In the genomic region with DNA sequence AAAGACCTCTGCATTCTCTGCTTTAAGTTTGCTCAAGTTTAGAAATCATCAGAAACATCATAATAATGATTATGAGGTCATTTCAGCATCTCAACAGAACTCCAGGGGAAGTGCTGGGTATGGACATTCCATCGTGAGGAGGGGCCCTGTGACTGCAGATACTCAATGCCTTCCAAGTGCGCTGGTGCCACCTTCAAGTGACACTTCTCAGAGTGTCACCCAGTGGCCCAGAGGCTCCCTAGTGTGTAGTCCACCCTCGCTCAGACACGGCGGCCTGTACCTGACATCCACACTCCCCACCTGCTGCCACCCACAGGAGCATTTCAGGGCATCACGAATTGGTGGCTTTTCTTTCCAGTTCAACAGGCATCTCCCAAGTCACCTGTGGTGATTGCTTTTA, we compare ENCODE assay signal across 19 cellular contexts. TPM values are rescaled to one million over a fixed set of nuclear protein-coding genes. Genes with fewer than 3 reads are reported as not detected.
"Had no signal": no experiment of that assay in that cellular context is flagged by ENCODE, and none has a peak within 500 bp of the region (broad histone marks: within the 10 kb centered on the region; RNA-seq: fewer than 3 reads in every experiment).

No MANE protein-coding gene starts in this region.

- H3K27ac ChIP-seq: body of pancreas, epithelial cell of prostate had no signal

- H3K4me3 ChIP-seq: body of pancreas had no signal

- H3K27ac Mint-ChIP-seq: activated CD4-positive, alpha-beta memory T cell treated with anti-CD3 and anti-CD28 coated beads for 36 hours; activated CD4-positive, alpha-beta T cell treated with anti-CD3 and anti-CD28 coated beads for 36 hours; activated naive CD4-positive, alpha-beta T cell treated with anti-CD3 and anti-CD28 coated beads, Interleukin-2, amount 50 U/mL, for 72 hours; activated T-cell treated with anti-CD3 and anti-CD28 coated beads, Interleukin-2, amount 50 U/mL, for 72 hours; dendritic cell treated with granulocyte-macrophage colony-stimulating factor and Interleukin-4, amounts not matched to agents 40 ng/mL and 50 ng/mL, for 4 days; effector memory CD8-positive, alpha-beta T cell; T-helper 17 cell had no signal

- H3K9me3 ChIP-seq: body of pancreas had no signal

- DNase-seq: activated CD4-positive, alpha-beta memory T cell treated with anti-CD3 and anti-CD28 coated beads for 36 hours; activated CD4-positive, alpha-beta T cell treated with anti-CD3 and anti-CD28 coated beads for 36 hours; activated gamma-delta T cell; activated T-cell treated with anti-CD3 and anti-CD28 coated beads, Interleukin-2, amount 50 U/mL, for 72 hours; amygdala; effector memory CD8-positive, alpha-beta T cell; foreskin melanocyte; small intestine; stimulated activated CD4-positive, alpha-beta T cell treated with anti-CD3 and anti-CD28 coated beads, Interleukin-4, amount 100 ng/mL, for 4 hours; stimulated activated CD8-positive, alpha-beta memory T cell treated with anti-CD3 and anti-CD28 coated beads, Interleukin-4, amount 100 ng/mL, for 48 hours; stimulated activated naive CD4-positive, alpha-beta T cell treated with Interleukin-2 at 50 U/mL for 16 hours; T-helper 17 cell; trophoblast cell had no signal

- H3K4me1 Mint-ChIP-seq: activated CD4-positive, alpha-beta T cell treated with anti-CD3 and anti-CD28 coated beads for 36 hours; central memory CD8-positive, alpha-beta T cell had no signal

- H3K4me3 Mint-ChIP-seq: activated CD4-positive, alpha-beta memory T cell treated with anti-CD3 and anti-CD28 coated beads for 36 hours; activated CD4-positive, alpha-beta T cell treated with anti-CD3 and anti-CD28 coated beads for 36 hours; activated T-cell treated with anti-CD3 and anti-CD28 coated beads, Interleukin-2, amount 50 U/mL, for 72 hours; central memory CD8-positive, alpha-beta T cell; dendritic cell treated with granulocyte-macrophage colony-stimulating factor and Interleukin-4, amounts not matched to agents 40 ng/mL and 50 ng/mL, for 4 days; effector memory CD8-positive, alpha-beta T cell; naive thymus-derived CD4-positive, alpha-beta T cell; T-helper 17 cell had no signal

- H3K9me3 Mint-ChIP-seq: activated T-cell treated with anti-CD3 and anti-CD28 coated beads, Interleukin-2, amount 50 U/mL, for 72 hours; central memory CD8-positive, alpha-beta T cell had no signal

- H3K36me3 Mint-ChIP-seq: activated CD4-positive, alpha-beta memory T cell treated with anti-CD3 and anti-CD28 coated beads for 36 hours had no signal

- ATAC-seq: activated CD4-positive, alpha-beta T cell treated with anti-CD3 and anti-CD28 coated beads for 36 hours; activated naive CD4-positive, alpha-beta T cell treated with anti-CD3 and anti-CD28 coated beads, Interleukin-2, amount 50 U/mL, for 72 hours; activated T-cell treated with anti-CD3 and anti-CD28 coated beads, Interleukin-2, amount 50 U/mL, for 72 hours; body of pancreas; effector memory CD8-positive, alpha-beta T cell; naive thymus-derived CD4-positive, alpha-beta T cell; T-helper 17 cell had no signal

RNA-seq across cellular contexts. Expression of a gene that starts 5.4 kb away (rescaled TPM):
- total RNA-seq: activated CD4-positive, alpha-beta memory T cell treated with anti-CD3 and anti-CD28 coated beads for 36 hours; T-helper 17 cell had no signal
